ENCODE assay signal across 9 cellular contexts in the genomic region with DNA sequence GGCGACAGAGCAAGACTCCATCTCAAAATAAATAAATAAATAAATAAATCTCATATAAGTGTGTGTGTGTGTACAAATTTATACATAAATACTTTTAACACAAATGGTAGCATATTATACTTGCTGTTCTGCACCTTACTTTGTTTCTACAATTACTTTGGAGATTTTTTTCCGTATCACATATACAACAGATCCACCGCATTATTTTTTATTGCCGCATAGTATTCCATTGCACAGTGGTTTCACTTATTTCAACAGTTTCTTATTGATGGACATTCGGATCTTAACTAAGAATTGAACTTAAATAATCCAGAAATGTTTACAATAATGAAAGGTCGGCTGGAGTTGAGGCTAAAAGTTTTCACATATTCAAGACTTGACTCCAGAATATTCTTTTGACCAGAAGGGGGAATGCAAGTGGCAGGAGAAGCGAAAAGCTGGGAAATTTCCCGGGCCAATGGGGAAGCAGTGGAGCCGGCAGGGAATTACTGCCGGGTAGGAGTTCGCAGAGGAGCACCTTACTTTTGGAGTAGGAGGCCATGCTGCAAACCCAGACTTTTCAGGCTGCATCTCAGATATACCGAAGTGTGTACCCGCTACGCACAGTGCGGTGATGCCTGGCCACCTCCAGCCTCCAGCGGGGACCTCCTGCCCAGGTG. TPM values are rescaled to one million over a fixed set of nuclear protein-coding genes. Genes with fewer than 3 reads are reported as not detected.
A peak's percentile ranks its signal among the peaks of the same experiment; 100 is the strongest.
DNase-seq lines count a peak whose midpoint lies in the region; ATAC-seq and TF ChIP-seq lines count a peak whose summit lies in the region.
"Had no signal": no experiment of that assay in that cellular context is flagged by ENCODE, and none has a peak within 500 bp of the region (broad histone marks: within the 10 kb centered on the region; RNA-seq: fewer than 3 reads in every experiment).

No MANE protein-coding gene starts in this region.

- H3K79me1 ChIP-seq in mesenchymal stem cell (replicated peaks; ENCODE audit: low read length, poor library complexity, severe bottlenecking), result no peaks in the 10 kb centered on the region

- peak overlapping the region in 1 of 2 experiments; percentile 77 for H3K23ac ChIP-seq in mesenchymal stem cell (ENCODE audit: low read length in 2 of 2)

- peak overlapping the region; percentile 89 for H2AFZ ChIP-seq in mesenchymal stem cell (ENCODE audit: low read depth, low read length)

- H3K9me3 ChIP-seq in cardiac muscle cell (ENCODE audit: low read depth) (no peaks in the 10 kb centered on the region), ascending aorta (no peaks in the 10 kb centered on the region), mesenchymal stem cell (ENCODE audit: control insufficient read depth, low read length) (no peaks in the 10 kb centered on the region)

- no peaks in the 10 kb centered on the region for H3K36me3 ChIP-seq in cardiac muscle cell
- H3K36me3 ChIP-seq in ascending aorta, result no peaks in the 10 kb centered on the region
- H3K36me3 ChIP-seq in mesenchymal stem cell (ENCODE audit: control insufficient read depth in 1 of 2, insufficient read depth in 2 of 2, low read depth in 1 of 2, low read length in 2 of 2), result peaks cover 0 to 10% of the 10 kb centered on the region in 2 experiments
- no peaks in the 10 kb centered on the region for H3K36me3 ChIP-seq in urinary bladder (ENCODE audit: insufficient read depth)

- intact Hi-C loops in left ventricle myocardium superior (cut with micrococcal nuclease), result no loop called here
- intact Hi-C loops in ascending aorta (cut with DNase I), result no loop called here

- H3K4me1 ChIP-seq in cardiac muscle cell (ENCODE audit: low read depth) (no peaks in the 10 kb centered on the region), ascending aorta (peaks cover 0 to 11% of the 10 kb centered on the region in 2 donors), mesenchymal stem cell (ENCODE audit: control insufficient read depth, insufficient read depth, low read depth, low read length) (peaks cover 18% of the 10 kb centered on the region), urinary bladder (ENCODE audit: insufficient read depth) (no peaks in the 10 kb centered on the region)

- H3K9ac ChIP-seq in mesenchymal stem cell (ENCODE audit: low read length), result no peak overlapping the region

- DNase-seq in cardiac muscle cell (ENCODE audit: low read depth in 1 of 2, low spot score in 1 of 2), result no peak
- no peak for DNase-seq in left ventricle myocardium superior
- no peak for DNase-seq in ascending aorta (ENCODE audit: low spot score in 2 of 2)
- DNase-seq in mesenchymal stem cell, result no peak
- no peak for DNase-seq in NCI-H1436 (lab: John Stamatoyannopoulos, UW)
- DNase-seq in mucosa of gallbladder (ENCODE audit: low spot score), result no peak

- peak overlapping the region; percentile 76 for H4K8ac ChIP-seq in mesenchymal stem cell (ENCODE audit: low read length)

- H2BK15ac ChIP-seq in mesenchymal stem cell (ENCODE audit: low read depth, poor library complexity, severe bottlenecking), result no peak overlapping the region

- peak overlapping the region; percentile 47 to 53 for H3K14ac ChIP-seq in mesenchymal stem cell (ENCODE audit: low read length in 2 of 2)

- peaks cover 55% of the 10 kb centered on the region for H3K27me3 ChIP-seq in cardiac muscle cell
- no peaks in the 10 kb centered on the region for H3K27me3 ChIP-seq in ascending aorta
- H3K27me3 ChIP-seq in mesenchymal stem cell (ENCODE audit: control insufficient read depth in 1 of 2, insufficient read depth in 1 of 2, low read length in 2 of 2), result peaks cover 41 to 42% of the 10 kb centered on the region in 2 experiments

- H3K27ac ChIP-seq in cardiac muscle cell (no peak overlapping the region), ascending aorta (no peak overlapping the region), mesenchymal stem cell (ENCODE audit: low read length, poor library complexity, severe bottlenecking) (no peak overlapping the region), urinary bladder (ENCODE audit: low read depth) (no peak overlapping the region)
- H3K27ac ChIP-seq: epithelial cell of prostate had no signal

- peak overlapping the region in 1 of 2 experiments; percentile 45 for H2BK12ac ChIP-seq in mesenchymal stem cell (ENCODE audit: low read length in 2 of 2)

- no peak overlapping the region for H2BK5ac ChIP-seq in mesenchymal stem cell (ENCODE audit: low read depth, low read length, poor library complexity, severe bottlenecking)

- no peak overlapping the region for H2AK5ac ChIP-seq in mesenchymal stem cell (ENCODE audit: low read length, severe bottlenecking)

- TF ChIP-seq CTCF in cardiac muscle cell (IDR thresholded peaks at IDR 0.05; ENCODE audit: low read depth, low read length) (no peak), ascending aorta (IDR thresholded peaks at IDR 0.05) (no peak)

- H3K4ac ChIP-seq in mesenchymal stem cell (ENCODE audit: low read depth in 1 of 2, low read length in 2 of 2), result no peak overlapping the region

- H2BK120ac ChIP-seq in mesenchymal stem cell (ENCODE audit: low read depth, low read length), result no peak overlapping the region

- ATAC-seq in left ventricle myocardium superior (no peak), HG02588 (IDR thresholded peaks at IDR 0.05; ENCODE audit: unreplicated experiment) (no peak)

- peak overlapping the region; percentile 47 for H3K4me3 ChIP-seq in cardiac muscle cell
- peak overlapping the region; percentile 44 to 79 for H3K4me3 ChIP-seq in ascending aorta
- peak overlapping the region; percentile 52 to 72 for H3K4me3 ChIP-seq in mesenchymal stem cell (ENCODE audit: insufficient read depth in 1 of 2, low read depth in 1 of 2, low read length in 2 of 2)
- peak overlapping the region; percentile 65 for H3K4me3 ChIP-seq in urinary bladder (ENCODE audit: low read depth, low read length)

- peak overlapping the region; percentile 46 for H4K91ac ChIP-seq in mesenchymal stem cell (ENCODE audit: low read length)

- peak overlapping the region in 1 of 2 experiments; percentile 48 for H3K18ac ChIP-seq in mesenchymal stem cell (ENCODE audit: low read depth in 1 of 2, low read length in 2 of 2)

- 53% methylated on average over 14 of the region's 16 CpGs for WGBS in mesenchymal stem cell
- 35% methylated on average over 16 of the region's 16 CpGs for WGBS in urinary bladder

- H3K4me2 ChIP-seq in mesenchymal stem cell (ENCODE audit: low read length, poor library complexity, severe bottlenecking), result peak overlapping the region; percentile 90

RNA-seq across cellular contexts. Expression of a gene that starts 0.4 kb away (rescaled TPM):
- total RNA-seq in cardiac muscle cell, result 2.2 and 2.8 TPM in 2 replicates
- polyA plus RNA-seq in cardiac muscle cell, result 1.7 and 2.3 TPM in 2 replicates
- 0.10 TPM for total RNA-seq in left ventricle myocardium superior
- not detected for total RNA-seq in ascending aorta
- polyA plus RNA-seq in mesenchymal stem cell (2013, experiment 1 of 2), result 1.6 TPM
- 1.5 TPM for polyA plus RNA-seq in mesenchymal stem cell (2013, experiment 2 of 2)
- 1.6 TPM for total RNA-seq in urinary bladder
- polyA plus RNA-seq in urinary bladder, result 2.3 TPM
- total RNA-seq in mucosa of gallbladder, result 1.4 TPM
